In the genomic region with DNA sequence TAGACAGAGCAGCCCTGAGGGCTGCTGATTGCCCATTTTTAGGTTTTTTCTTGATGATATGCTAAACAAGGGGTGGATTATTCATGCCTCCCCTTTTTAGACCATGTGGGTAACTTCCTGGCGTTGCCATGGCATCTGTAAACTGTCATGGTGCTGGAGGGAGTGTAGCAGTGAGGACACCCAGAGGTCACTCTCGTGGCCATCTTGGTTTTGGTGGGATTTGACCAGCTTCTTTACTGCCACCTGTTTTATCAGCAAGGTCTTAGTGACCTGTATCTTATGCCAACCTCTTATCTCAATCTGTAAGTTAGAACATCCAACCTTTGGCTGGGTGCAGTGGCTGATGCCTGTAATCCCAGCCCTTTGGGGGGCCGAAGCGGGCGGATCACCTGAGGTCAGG, we compare ENCODE assay signal across 20 cellular contexts.
DNase-seq lines count a peak whose midpoint lies in the region; ATAC-seq and TF ChIP-seq lines count a peak whose summit lies in the region.
"Had no signal": no experiment of that assay in that cellular context is flagged by ENCODE, and none has a peak within 500 bp of the region (broad histone marks: within the 10 kb centered on the region; RNA-seq: fewer than 3 reads in every experiment).

No MANE protein-coding gene starts in this region.

- no peak overlapping the region for H3K4me3 ChIP-seq in HUES6 (ENCODE audit: low read depth, low read length)
- H3K4me3 ChIP-seq in iPS-18a (ENCODE audit: low read length): no peak overlapping the region
- H3K4me3 ChIP-seq: SJSA1 had no signal

- no peak for TF ChIP-seq CTCF in GM10248 (IDR thresholded peaks at IDR 0.05; ENCODE audit: control extremely low read depth, extremely low read depth, low read depth, missing control alignments)

- DNase-seq in astrocyte of the hippocampus (ENCODE audit: low read depth, low spot score): peak; percentile 26
- DNase-seq in GM10248 (ENCODE audit: extremely low spot score): no peak
- DNase-seq in NCI-H1694 (lab: John Stamatoyannopoulos, UW): no peak
- DNase-seq: ACHN; CD4-positive, CD25-positive, alpha-beta regulatory T cell; GOT3; IMR-90; Kasumi-1; NCI-H1105 treated with DMSO at 0.1 percent for 48 hours; NCI-H187 treated with DMSO at 0.1 percent for 48 hours; NCI-H2171; NCI-H446 treated with DMSO at 0.1 percent for 48 hours; NCI-H774; PC-3; SW 1271 had no signal

- POLR2A ChIA-PET in GM10248 (lab: Yijun Ruan, JAX): no interaction called here

- H3K27ac ChIP-seq in HUES6 (ENCODE audit: low read depth, low read length): peak overlapping the region; percentile 82
- peak overlapping the region; percentile 75 for H3K27ac ChIP-seq in iPS-18a (ENCODE audit: low read length)
- H3K27ac ChIP-seq: SJSA1 had no signal

- H3K36me3 ChIP-seq in HUES6 (ENCODE audit: control insufficient read depth, insufficient read depth, low read length): no peaks in the 10 kb centered on the region
- H3K36me3 ChIP-seq in iPS-18a (ENCODE audit: control insufficient read depth, low read depth, low read length): no peaks in the 10 kb centered on the region
- H3K36me3 ChIP-seq: SJSA1 had no signal

- H3K27me3 ChIP-seq in HUES6 (ENCODE audit: control insufficient read depth, insufficient read depth, low read length) (no peaks in the 10 kb centered on the region), iPS-18a (ENCODE audit: control insufficient read depth, insufficient read depth, low read length) (no peaks in the 10 kb centered on the region)
- H3K27me3 ChIP-seq: SJSA1 had no signal

- H3K4me1 ChIP-seq in HUES6 (ENCODE audit: control insufficient read depth, insufficient read depth, low read length): peaks cover 17% of the 10 kb centered on the region
- H3K4me1 ChIP-seq in iPS-18a (ENCODE audit: control insufficient read depth, low read depth, low read length): peaks cover 16% of the 10 kb centered on the region
- H3K4me1 ChIP-seq: SJSA1 had no signal

- CTCF ChIA-PET in GM10248 (lab: Yijun Ruan, JAX): no interaction called here

- no peak for ATAC-seq in GM18517 (IDR thresholded peaks at IDR 0.05; ENCODE audit: unreplicated experiment)
- ATAC-seq in HG03095 (IDR thresholded peaks at IDR 0.05; ENCODE audit: unreplicated experiment): no peak
- ATAC-seq: PC-3 had no signal

- H3K9ac ChIP-seq in HUES6 (ENCODE audit: low read length) (peak overlapping the region; percentile 67), iPS-18a (ENCODE audit: low read length) (peak overlapping the region; percentile 67)

- no peaks in the 10 kb centered on the region for H3K9me3 ChIP-seq in HUES6 (ENCODE audit: control insufficient read depth, insufficient read depth, low read depth, low read length)
- no peaks in the 10 kb centered on the region for H3K9me3 ChIP-seq in iPS-18a (ENCODE audit: control insufficient read depth, low read depth, low read length)
- H3K9me3 ChIP-seq: SJSA1 had no signal
